In genomic region chr10:70477661-70478162, GRCh38 we compare ENCODE assay signal across 8 cellular contexts. TPM values are rescaled to one million over a fixed set of nuclear protein-coding genes. Genes with fewer than 3 reads are reported as not detected.
DNase-seq lines count a peak whose midpoint lies in the region; ATAC-seq, FAIRE-seq and TF ChIP-seq lines count a peak whose summit lies in the region.

No MANE protein-coding gene starts in this region.

- intact Hi-C loops in lower lobe of right lung (cut with DNase I) = no loop called here

- H3K27me3 ChIP-seq in bronchial epithelial cell (ENCODE audit: control insufficient read depth, insufficient read depth, low read length) (peaks cover 37% of the 10 kb centered on the region), lower lobe of right lung (ENCODE audit: low read depth) (peaks cover 5% of the 10 kb centered on the region)

- ATAC-seq in lower lobe of right lung (peak; percentile 49 to 50), GM18858 (IDR thresholded peaks at IDR 0.05; ENCODE audit: unreplicated experiment) (no peak)

- H3K4me1 ChIP-seq in lower lobe of right lung = peaks cover 51% of the 10 kb centered on the region

- H3K36me3 ChIP-seq in bronchial epithelial cell (ENCODE audit: control insufficient read depth, insufficient read depth, low read length) (no peaks in the 10 kb centered on the region), lower lobe of right lung (no peaks in the 10 kb centered on the region)

- no peak for TF ChIP-seq CTCF in bronchial epithelial cell (IDR thresholded peaks at IDR 0.05; ENCODE audit: insufficient read depth, low read length, severe bottlenecking)
- TF ChIP-seq CTCF in lower lobe of right lung (IDR thresholded peaks at IDR 0.05) = no peak

- H3K4me3 ChIP-seq in bronchial epithelial cell (ENCODE audit: low read depth, low read length) (peak overlapping the region; percentile 13), lower lobe of right lung (peak overlapping the region; percentile 71)

- CTCF ChIA-PET in HEK293T (lab: Yijun Ruan, JAX) = interaction anchor here (2.3 kb wide), 1 partner anchor 17 kb away, joined by 9 read pairs; no protein-coding TSS in a partner anchor

- POLR2A ChIA-PET in HEK293T (lab: Yijun Ruan, JAX) = interaction anchor here (1.2 kb wide), 2 partner anchors 17 to 245 kb away, joined by 3 to 6 read pairs; no protein-coding TSS in a partner anchor

- FAIRE-seq in bronchial epithelial cell (lab: Jason Lieb, UNC) = no peak

- H3K27ac ChIP-seq in lower lobe of right lung = peak overlapping the region; percentile 81

- no peaks in the 10 kb centered on the region for H3K9me3 ChIP-seq in lower lobe of right lung

- no peak for DNase-seq in HEK293T (ENCODE audit: extremely low spot score)
- peak; percentile 69 for DNase-seq in T-helper 9 cell
- DNase-seq in bronchial epithelial cell (ENCODE audit: low read depth) = peak; percentile 75
- no peak for DNase-seq in lower lobe of right lung
- DNase-seq in stimulated activated CD8-positive, alpha-beta memory T cell treated with anti-CD3 and anti-CD28 coated beads, Interleukin-2, amount 100 ng/mL, for 1 hour (ENCODE audit: low read depth in 2 of 2) = peak; percentile 42 to 65
- no peak for DNase-seq in mucosa of gallbladder (ENCODE audit: low spot score)
- DNase-seq in NCI-H1092 treated with DMSO at 0.1 percent for 48 hours (lab: John Stamatoyannopoulos, UW) = no peak

TF ChIP-seq in HEK293T, 16 proteins besides CTCF, POLR2A, EP300 and RAD21:
- no peak for TF ChIP-seq FOXA1 (IDR thresholded peaks at IDR 0.05)
- no peak for TF ChIP-seq ZNF384 (IDR thresholded peaks at IDR 0.05)
- no peak for TF ChIP-seq SUZ12 (IDR thresholded peaks at IDR 0.05)
- TF ChIP-seq L3MBTL2 (conservative IDR thresholded peaks at IDR 0.05) = peak; percentile 68; the same call in 1 of the 2 replicates
- no peak for TF ChIP-seq ARNT (IDR thresholded peaks at IDR 0.05)

RNA-seq across cellular contexts. Expression of gene PALD1, which starts 0.9 kb away (rescaled TPM):
- total RNA-seq in bronchial epithelial cell = 0.13 TPM in 1 of 2 replicates, not detected in the other
- total RNA-seq in lower lobe of right lung = 16.0 TPM
- total RNA-seq in mucosa of gallbladder = 15.5 TPM

RNA-seq across cellular contexts. Expression of gene NODAL, which starts 36.2 kb away (rescaled TPM):
- total RNA-seq in bronchial epithelial cell (under 0.01 TPM in 1 of 2 replicates, not detected in the other), lower lobe of right lung (not detected), mucosa of gallbladder (0.12 TPM)

Comparison
In these comparisons a context has a peak if more than half of its experiments do, and no peak if none do; other contexts are left out.
1. DNase-seq: peak in T-helper 9 cell (single experiment), bronchial epithelial cell (single experiment) and stimulated activated CD8-positive, alpha-beta memory T cell treated with anti-CD3 and anti-CD28 coated beads, Interleukin-2, amount 100 ng/mL, for 1 hour (2 of 2); none in HEK293T (single experiment), lower lobe of right lung (single experiment), mucosa of gallbladder (single experiment) and NCI-H1092 treated with DMSO at 0.1 percent for 48 hours (single experiment).
2. RNA of gene PALD1, which starts 0.9 kb away (total RNA-seq): 16.0 TPM in lower lobe of right lung (single experiment) and 15.5 TPM in mucosa of gallbladder (single experiment); 0.13 TPM in bronchial epithelial cell; every median in the first group is over 10 times any median in the second.